28 cellular contexts compared by ENCODE assay signal in genomic region chr6:24566020-24566752, GRCh38.
DNase-seq lines count a peak whose midpoint lies in the region; TF ChIP-seq lines count a peak whose summit lies in the region.
"Had no signal": no experiment of that assay in that cellular context is flagged by ENCODE, and none has a peak within 500 bp of the region (broad histone marks: within the 10 kb centered on the region; RNA-seq: fewer than 3 reads in every experiment).

No MANE protein-coding gene starts in this region.

- H3K36me3 ChIP-seq in brain microvascular endothelial cell (replicated peaks) = no peaks in the 10 kb centered on the region
- H3K36me3 ChIP-seq in Caco-2 (ENCODE audit: control insufficient read depth, insufficient read depth, low read length) = no peaks in the 10 kb centered on the region
- H3K36me3 ChIP-seq: colonic mucosa, right atrium auricular region, upper lobe of left lung had no signal

- peaks cover 3% of the 10 kb centered on the region for H3K27me3 Mint-ChIP-seq in Caco-2 (ENCODE audit: insufficient read depth, unreplicated experiment)
- H3K27me3 Mint-ChIP-seq: activated CD4-positive, alpha-beta T cell treated with anti-CD3 and anti-CD28 coated beads, Interleukin-2, amount 10 ng/mL, durations not matched to agents 7 days and 5 days had no signal

- H3K4me1 Mint-ChIP-seq in Caco-2 (ENCODE audit: low read depth, unreplicated experiment) = no peaks in the 10 kb centered on the region
- H3K4me1 Mint-ChIP-seq: activated CD4-positive, alpha-beta T cell treated with anti-CD3 and anti-CD28 coated beads, Interleukin-2, amount 10 ng/mL, durations not matched to agents 7 days and 5 days; CD8-positive, alpha-beta memory T cell; neural crest cell; stimulated activated effector memory CD8-positive, alpha-beta T cell treated with anti-CD3 and anti-CD28 coated beads, Interleukin-12 subunit alpha, Interleukin-12 subunit beta, amount 100 ng/mL, for 72 hours had no signal

- no TSS peak for BruUV-seq in Caco-2 (replicated peaks; lab: Mats Ljungman, UMichigan)

- no peak for TF ChIP-seq CTCF in brain microvascular endothelial cell (IDR thresholded peaks at IDR 0.05; ENCODE audit: low read depth, low read length, missing control alignments)
- TF ChIP-seq CTCF in Caco-2 (IDR thresholded peaks at IDR 0.05; ENCODE audit: insufficient read depth in 1 of 2, low read depth in 1 of 2, low read length in 1 of 2, severe bottlenecking in 1 of 2, unreplicated experiment in 1 of 2) = no peak

- no peaks in the 10 kb centered on the region for H3K9me3 Mint-ChIP-seq in Caco-2 (ENCODE audit: unreplicated experiment)
- H3K9me3 Mint-ChIP-seq: activated CD4-positive, alpha-beta T cell treated with anti-CD3 and anti-CD28 coated beads, Interleukin-2, amount 10 ng/mL, durations not matched to agents 7 days and 5 days; activated T-cell treated with anti-CD3 and anti-CD28 coated beads, Interleukin-2, amount 50 U/mL, for 4 hours; CD8-positive, alpha-beta memory T cell; neural crest cell; stimulated activated effector memory CD8-positive, alpha-beta T cell treated with anti-CD3 and anti-CD28 coated beads, Interleukin-12 subunit alpha, Interleukin-12 subunit beta, amount 100 ng/mL, for 72 hours had no signal

- H3K27ac Mint-ChIP-seq in Caco-2 (ENCODE audit: unreplicated experiment) = no peak overlapping the region
- H3K27ac Mint-ChIP-seq: activated CD4-positive, alpha-beta T cell treated with anti-CD3 and anti-CD28 coated beads, Interleukin-2, amount 10 ng/mL, durations not matched to agents 7 days and 5 days; CD8-positive, alpha-beta memory T cell; stimulated activated effector memory CD8-positive, alpha-beta T cell treated with anti-CD3 and anti-CD28 coated beads, Interleukin-12 subunit alpha, Interleukin-12 subunit beta, amount 100 ng/mL, for 72 hours had no signal

- H3K36me3 Mint-ChIP-seq in Caco-2 (ENCODE audit: insufficient read depth, unreplicated experiment) = no peaks in the 10 kb centered on the region
- H3K36me3 Mint-ChIP-seq: CD8-positive, alpha-beta memory T cell; stimulated activated effector memory CD8-positive, alpha-beta T cell treated with anti-CD3 and anti-CD28 coated beads, Interleukin-12 subunit alpha, Interleukin-12 subunit beta, amount 100 ng/mL, for 72 hours had no signal

- H3K4me3 ChIP-seq in brain microvascular endothelial cell (ENCODE audit: low read depth, low read length) (no peak overlapping the region), Caco-2 (ENCODE audit: low read depth, low read length) (no peak overlapping the region)
- H3K4me3 ChIP-seq: colonic mucosa, right atrium auricular region, upper lobe of left lung had no signal

- H3K27me3 ChIP-seq in brain microvascular endothelial cell (replicated peaks) (no peaks in the 10 kb centered on the region), Caco-2 (replicated peaks; ENCODE audit: control insufficient read depth, insufficient read depth, low read length) (no peaks in the 10 kb centered on the region)
- H3K27me3 ChIP-seq: colonic mucosa, foreskin keratinocyte, right atrium auricular region, upper lobe of left lung had no signal

- in situ Hi-C loops in brain microvascular endothelial cell (cut with HindIII; ENCODE audit: low pct_ligation_motif_present, low sequenced_read_pairs) = no loop called here

- no peaks in the 10 kb centered on the region for H3K4me1 ChIP-seq in Caco-2
- H3K4me1 ChIP-seq: colonic mucosa, foreskin keratinocyte, right atrium auricular region, upper lobe of left lung had no signal

- CTCF ChIA-PET in Caco-2 (lab: Charles Lee) = no interaction called here

- H3K27ac ChIP-seq in brain microvascular endothelial cell (no peak overlapping the region), caudate nucleus (ENCODE audit: low read depth, low read length) (no peak overlapping the region)
- H3K27ac ChIP-seq: colonic mucosa, foreskin keratinocyte, HL-60, right atrium auricular region, upper lobe of left lung had no signal

- H3K9me3 ChIP-seq in Caco-2 = no peaks in the 10 kb centered on the region
- H3K9me3 ChIP-seq: colonic mucosa, right atrium auricular region, upper lobe of left lung had no signal

- intact Hi-C loops in Caco-2 (cut with micrococcal nuclease; ENCODE audit: unreplicated experiment) = no loop called here

- no peak overlapping the region for H3K4me3 Mint-ChIP-seq in Caco-2 (ENCODE audit: unreplicated experiment)
- H3K4me3 Mint-ChIP-seq: activated CD4-positive, alpha-beta T cell treated with anti-CD3 and anti-CD28 coated beads, Interleukin-2, amount 10 ng/mL, durations not matched to agents 7 days and 5 days; activated T-cell treated with anti-CD3 and anti-CD28 coated beads, Interleukin-2, amount 50 U/mL, for 4 hours; CD8-positive, alpha-beta memory T cell; neural crest cell; stimulated activated effector memory CD8-positive, alpha-beta T cell treated with anti-CD3 and anti-CD28 coated beads, Interleukin-12 subunit alpha, Interleukin-12 subunit beta, amount 100 ng/mL, for 72 hours had no signal

- POLR2A ChIA-PET in Caco-2 (lab: Charles Lee) = interaction anchor here (0.6 kb wide), 1 partner anchor 164 kb away, joined by 3 read pairs; no protein-coding TSS in a partner anchor

- DNase-seq in A172 (ENCODE audit: low spot score) = peak; percentile 8
- peak; percentile 7 for DNase-seq in HS-27A (ENCODE audit: low read depth)
- DNase-seq in RPMI7951 (ENCODE audit: low read depth) = peak; percentile 15
- peak; percentile 17 for DNase-seq in brain microvascular endothelial cell
- no peak for DNase-seq in OCI-M1 (lab: John Stamatoyannopoulos, UW)
- no peak for DNase-seq in caudate nucleus (lab: John Stamatoyannopoulos, UW)
- DNase-seq in cerebellum (ENCODE audit: low spot score) = no peak
- DNase-seq in Caco-2 = no peak
- DNase-seq: activated CD4-positive, alpha-beta T cell treated with anti-CD3 and anti-CD28 coated beads, Interleukin-2, amount 10 ng/mL, durations not matched to agents 7 days and 5 days; activated gamma-delta T cell treated with Interleukin-2 at 50 U/mL for 16 hours; activated T-cell treated with anti-CD3 and anti-CD28 coated beads, Interleukin-2, amount 50 U/mL, for 4 hours; CD8-positive, alpha-beta memory T cell; colonic mucosa; foreskin keratinocyte; GF-D8; mammary epithelial cell; NCI-H1436; NCI-H2107; NCI-H446; Right ventricle myocardium superior; stimulated activated CD4-positive, alpha-beta T cell treated with anti-CD3 and anti-CD28 coated beads, Interleukin-2, amount 100 ng/mL, for 48 hours; substantia nigra; T-helper 9 cell; upper lobe of left lung had no signal

Comparison
In these comparisons a context has a peak if more than half of its experiments do, and no peak if none do; other contexts are left out.
1. DNase-seq: peak in A172 (single experiment), HS-27A (single experiment), RPMI7951 (single experiment) and brain microvascular endothelial cell (single experiment); none in OCI-M1 (single experiment), caudate nucleus (0 of 61), cerebellum (single experiment) and Caco-2 (0 of 2).